Comparison of ENCODE assay signal across 1 cellular context in genomic region chr19:43901395-43902390, GRCh38.
TF ChIP-seq lines count a peak whose summit lies in the region.

No MANE protein-coding gene starts in this region.

TF ChIP-seq in HepG2, 621 proteins besides CTCF, POLR2A, EP300 and RAD21 (continued from another document and continues in another):
- TF ChIP-seq KAT8 (CRISPR knock-in tag; IDR thresholded peaks at IDR 0.05) (peak; percentile 79), SMYD3 (CRISPR knock-in tag; IDR thresholded peaks at IDR 0.05) (no peak), KLF9 (CRISPR knock-in tag; IDR thresholded peaks at IDR 0.05; ENCODE audit: low read depth) (no peak), KDM4B (CRISPR knock-in tag; IDR thresholded peaks at IDR 0.05) (no peak), NFKBIZ (CRISPR knock-in tag; IDR thresholded peaks at IDR 0.05) (no peak), ZNF704 (CRISPR knock-in tag; IDR thresholded peaks at IDR 0.05; ENCODE audit: borderline replicate concordance) (no peak), SIX4 (CRISPR knock-in tag; IDR thresholded peaks at IDR 0.05) (no peak), SMAD9 (CRISPR knock-in tag; IDR thresholded peaks at IDR 0.05) (no peak), SAFB2 (CRISPR knock-in tag; IDR thresholded peaks at IDR 0.05; ENCODE audit: borderline replicate concordance, low read depth) (no peak), SOX13 (IDR thresholded peaks at IDR 0.05) (no peak), SOX13 (CRISPR knock-in tag; conservative IDR thresholded peaks at IDR 0.05 in 1 of 2, IDR thresholded peaks at IDR 0.05 in 1 of 2) (no peak), ZFP1 (CRISPR knock-in tag; IDR thresholded peaks at IDR 0.05) (no peak), ZSCAN31 (CRISPR knock-in tag; IDR thresholded peaks at IDR 0.05; ENCODE audit: low read depth) (peak; percentile 66; the same call in 1 of the 2 replicates), MED1 (CRISPR knock-in tag; IDR thresholded peaks at IDR 0.05) (peak; percentile 31; the same call in 1 of the 2 replicates), SAP130 (CRISPR knock-in tag; IDR thresholded peaks at IDR 0.05; ENCODE audit: low read depth) (peak; percentile 86), PITX1 (CRISPR knock-in tag; IDR thresholded peaks at IDR 0.05) (peak; percentile 48; the same call in 1 of the 2 replicates), DMAP1 (CRISPR knock-in tag; IDR thresholded peaks at IDR 0.05) (no peak), IRF9 (CRISPR knock-in tag; IDR thresholded peaks at IDR 0.05; ENCODE audit: borderline replicate concordance) (0 out of 2 replicates have a peak, but pooled peaks have one; percentile 51), RFXAP (CRISPR knock-in tag; IDR thresholded peaks at IDR 0.05; ENCODE audit: borderline replicate concordance) (peak; percentile 30; the same call in 1 of the 2 replicates), ZBTB7B (CRISPR knock-in tag; IDR thresholded peaks at IDR 0.05) (no peak), MYC (CRISPR knock-in tag; IDR thresholded peaks at IDR 0.05; ENCODE audit: borderline replicate concordance) (peak; percentile 63; the same call in 1 of the 2 replicates), FOXM1 (CRISPR knock-in tag; IDR thresholded peaks at IDR 0.05) (no peak), PHF8 (CRISPR knock-in tag; IDR thresholded peaks at IDR 0.05) (peak; percentile 67; the same call in 1 of the 2 replicates), MTA1 (CRISPR knock-in tag; IDR thresholded peaks at IDR 0.05; ENCODE audit: borderline replicate concordance) (no peak), REL (CRISPR knock-in tag; conservative IDR thresholded peaks at IDR 0.05) (no peak), ZBTB49 (CRISPR knock-in tag; IDR thresholded peaks at IDR 0.05; ENCODE audit: borderline replicate concordance) (peak; percentile 48; the same call in 1 of the 2 replicates), CREB3 (CRISPR knock-in tag; IDR thresholded peaks at IDR 0.05) (no peak), PHF5A (CRISPR knock-in tag; IDR thresholded peaks at IDR 0.05; ENCODE audit: low read depth, unreplicated experiment) (no peak), ZBTB38 (CRISPR knock-in tag; IDR thresholded peaks at IDR 0.05) (0 out of 2 replicates have a peak, but pooled peaks have one; percentile 20), ZSCAN21 (CRISPR knock-in tag; IDR thresholded peaks at IDR 0.05; ENCODE audit: borderline replicate concordance) (no peak), SP4 (CRISPR knock-in tag; IDR thresholded peaks at IDR 0.05) (peak; percentile 67; the same call in 1 of the 2 replicates), THAP11 (CRISPR knock-in tag; IDR thresholded peaks at IDR 0.05) (peak; percentile 99), KDM2A (CRISPR knock-in tag; IDR thresholded peaks at IDR 0.05; ENCODE audit: borderline replicate concordance, low read depth) (peak; percentile 60; the same call in 1 of the 2 replicates), SNRNP70 (IDR thresholded peaks at IDR 0.05; ENCODE audit: low read depth, low read length) (no peak), SMC3 (IDR thresholded peaks at IDR 0.05; ENCODE audit: low read length) (no peak), SPEN (CRISPR knock-in tag; IDR thresholded peaks at IDR 0.05; ENCODE audit: low read depth) (peak; percentile 77), EED (CRISPR knock-in tag; IDR thresholded peaks at IDR 0.05) (peak; percentile 79; the same call in 1 of the 2 replicates), CSRNP2 (CRISPR knock-in tag; conservative IDR thresholded peaks at IDR 0.05; ENCODE audit: low read depth) (no peak), ZNF501 (CRISPR knock-in tag; IDR thresholded peaks at IDR 0.05) (peak; percentile 75), ZNF772 (CRISPR knock-in tag; IDR thresholded peaks at IDR 0.05) (0 out of 2 replicates have a peak, but pooled peaks have one; percentile 38), ZBTB10 (CRISPR knock-in tag; IDR thresholded peaks at IDR 0.05; ENCODE audit: borderline replicate concordance) (no peak), MLX (CRISPR knock-in tag; IDR thresholded peaks at IDR 0.05) (no peak), AKAP8 (CRISPR knock-in tag; IDR thresholded peaks at IDR 0.05) (no peak), TBX2 (CRISPR knock-in tag; IDR thresholded peaks at IDR 0.05; ENCODE audit: borderline replicate concordance) (0 out of 2 replicates have a peak, but pooled peaks have one; percentile 25), ZNF468 (CRISPR knock-in tag; IDR thresholded peaks at IDR 0.05) (no peak), ZNF615 (CRISPR knock-in tag; IDR thresholded peaks at IDR 0.05; ENCODE audit: borderline replicate concordance) (no peak), SNAPC4 (CRISPR knock-in tag; IDR thresholded peaks at IDR 0.05) (no peak), MXD1 (CRISPR knock-in tag; IDR thresholded peaks at IDR 0.05) (no peak), ARNT2 (CRISPR knock-in tag; IDR thresholded peaks at IDR 0.05; ENCODE audit: low read depth) (0 out of 2 replicates have a peak, but pooled peaks have one; percentile 40), NAIF1 (CRISPR knock-in tag; IDR thresholded peaks at IDR 0.05; ENCODE audit: borderline replicate concordance) (no peak), ZFYVE20 (CRISPR knock-in tag; IDR thresholded peaks at IDR 0.05; ENCODE audit: borderline replicate concordance, low read depth) (no peak), GATAD1 (CRISPR knock-in tag; IDR thresholded peaks at IDR 0.05) (peak; percentile 60; the same call in 1 of the 2 replicates), ATAD3A (CRISPR knock-in tag; IDR thresholded peaks at IDR 0.05) (no peak), YY1 (IDR thresholded peaks at IDR 0.05; ENCODE audit: insufficient read depth, insufficient replicate concordance, low read depth, low read length) (peak; percentile 87), IRF2 (CRISPR knock-in tag; IDR thresholded peaks at IDR 0.05) (peak; percentile 90), HHEX (CRISPR knock-in tag; IDR thresholded peaks at IDR 0.05) (no peak), ZNF672 (CRISPR knock-in tag; IDR thresholded peaks at IDR 0.05) (no peak)
